In the genomic region with DNA sequence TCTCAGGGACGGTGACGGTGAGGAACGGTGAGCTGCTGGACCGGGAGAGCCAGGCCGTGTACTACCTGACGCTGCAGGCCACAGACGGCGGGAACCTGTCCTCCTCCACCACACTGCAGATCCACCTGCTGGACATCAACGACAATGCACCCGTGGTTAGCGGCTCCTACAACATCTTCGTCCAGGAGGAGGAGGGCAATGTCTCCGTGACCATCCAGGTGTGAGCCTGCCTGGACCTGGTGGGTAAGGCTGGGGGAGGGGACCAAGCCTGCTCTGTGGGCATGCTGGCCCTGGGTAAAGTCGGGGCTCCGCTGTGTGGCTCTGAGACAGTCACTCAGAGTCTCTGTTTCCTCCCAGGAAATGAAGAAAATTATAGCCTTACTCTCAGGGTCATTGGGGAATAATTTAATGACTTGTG, we compare ENCODE assay signal across 8 cellular contexts. TPM values are rescaled to one million over a fixed set of nuclear protein-coding genes. Genes with fewer than 3 reads are reported as not detected.
A peak's percentile ranks its signal among the peaks of the same experiment; 100 is the strongest.
DNase-seq lines count a peak whose midpoint lies in the region; ATAC-seq and TF ChIP-seq lines count a peak whose summit lies in the region.

No MANE protein-coding gene starts in this region.

- TF ChIP-seq POLR2A in breast epithelium (IDR thresholded peaks at IDR 0.05) (no peak), right lobe of liver (IDR thresholded peaks at IDR 0.05) (no peak)

- ATAC-seq in GM19438 (IDR thresholded peaks at IDR 0.05; ENCODE audit: low read depth, unreplicated experiment) (peak; percentile 60), right lobe of liver (peak; percentile 49 to 73 (median 66)), HG03342 (IDR thresholded peaks at IDR 0.05; ENCODE audit: unreplicated experiment) (no peak)

- H3K4me1 ChIP-seq in breast epithelium (no peaks in the 10 kb centered on the region), right lobe of liver (no peaks in the 10 kb centered on the region)

- no CpG with 5 or more reads among the region's 15 CpGs for WGBS in right lobe of liver (ENCODE audit: insufficient coverage, low coverage, low lambda C conversion rate, missing lambda C conversion rate)

- DNase-seq in AG04450 (ENCODE audit: low read depth, low spot score) (no peak), SK-MEL-5 (ENCODE audit: low read depth, low spot score) (peak; percentile 21), breast epithelium (ENCODE audit: low spot score in 2 of 2) (peak; percentile 64 to 84), right lobe of liver (no peak), NCI-H2196 treated with DMSO at 0.1 percent for 48 hours (lab: John Stamatoyannopoulos, UW; ENCODE audit: unreplicated experiment) (no peak), NCI-H1092 (lab: John Stamatoyannopoulos, UW) (no peak)

- TF ChIP-seq CTCF in AG04450 (IDR thresholded peaks at IDR 0.05; ENCODE audit: low read depth, low read length) = peak; percentile 54
- peak; percentile 67 to 79 (median 71) for TF ChIP-seq CTCF in breast epithelium (IDR thresholded peaks at IDR 0.05)
- TF ChIP-seq CTCF in right lobe of liver (IDR thresholded peaks at IDR 0.05) = peak in 2 of 4 donors; percentile 23 to 35

- intact Hi-C loops in breast epithelium (cut with DNase I; ENCODE audit: low total_unique reads) = no loop called here
- intact Hi-C loops in right lobe of liver (cut with DNase I) = no loop called here

- in situ Hi-C loops in SK-MEL-5 (cut with HindIII; ENCODE audit: low pct_unique_long_range_greater_than_20kb, low sequenced_read_pairs) = no loop called here

- CTCF ChIA-PET in AG04450 (lab: Charles Lee) = interaction anchor here (0.9 to 2.6 kb wide), 6 partner anchors 9 to 163 kb away, joined by 3 to 16 read pairs (median 4); no protein-coding TSS in a partner anchor

- H3K4me3 ChIP-seq in AG04450 (ENCODE audit: low read depth, low read length) (no peak overlapping the region), breast epithelium (no peak overlapping the region), right lobe of liver (no peak overlapping the region)

- H3K27me3 ChIP-seq in AG04450 (ENCODE audit: control insufficient read depth, insufficient read depth, low read length) (no peaks in the 10 kb centered on the region), breast epithelium (no peaks in the 10 kb centered on the region), right lobe of liver (no peaks in the 10 kb centered on the region)

- H3K9me3 ChIP-seq in AG04450 (ENCODE audit: control insufficient read depth, insufficient read depth, low read length) (no peaks in the 10 kb centered on the region; the same call in 1 of the 2 replicates), breast epithelium (no peaks in the 10 kb centered on the region), right lobe of liver (no peaks in the 10 kb centered on the region)

- H3K27ac ChIP-seq in AG04450 (ENCODE audit: low read depth, low read length) = no peak overlapping the region
- H3K27ac ChIP-seq in breast epithelium = no peak overlapping the region
- no peak overlapping the region for H3K27ac ChIP-seq in right lobe of liver

- POLR2A ChIA-PET in AG04450 (lab: Yijun Ruan, JAX) = no interaction called here

- H3K36me3 ChIP-seq in breast epithelium (no peaks in the 10 kb centered on the region), right lobe of liver (no peaks in the 10 kb centered on the region)

RNA-seq across cellular contexts. Expression of a gene that starts 29.3 kb away (rescaled TPM):
- polyA plus RNA-seq in AG04450 (2011; rRNA removed) = not detected in 2 replicates
- not detected in 2 replicates for polyA minus RNA-seq in AG04450 (2011; rRNA and poly(A)+ RNA removed)
- total RNA-seq in SK-MEL-5 (2014; rRNA removed; shearing (Covaris generic)) = not detected in 2 replicates
- polyA plus RNA-seq in SK-MEL-5 (2015; cell fraction: cytosol; rRNA removed) = 0.02 TPM in 1 of 2 replicates, not detected in the other
- polyA plus RNA-seq in SK-MEL-5 (2015; cell fraction: nucleus; rRNA removed) = not detected in 2 replicates
- total RNA-seq in breast epithelium = 1 to 10 TPM in 1 of 3 donors, not detected in 2; 2.3 TPM
- 10 to 100 TPM in 4 of 6 experiments, 1 to 10 TPM in 2; 6.8 to 89.2 (median 41.2) TPM for total RNA-seq in right lobe of liver

RNA-seq across cellular contexts. Expression of a gene that starts 31.6 kb away (rescaled TPM):
- 4.0 and 5.1 TPM in 2 replicates for polyA plus RNA-seq in AG04450 (2011; rRNA removed)
- polyA minus RNA-seq in AG04450 (2011; rRNA and poly(A)+ RNA removed) = 4.7 and 4.8 TPM in 2 replicates
- total RNA-seq in SK-MEL-5 (2014; rRNA removed; shearing (Covaris generic)) = 4.1 and 5.0 TPM in 2 replicates
- 7.5 and 9.2 TPM in 2 replicates for polyA plus RNA-seq in SK-MEL-5 (2015; cell fraction: cytosol; rRNA removed)
- polyA plus RNA-seq in SK-MEL-5 (2015; cell fraction: nucleus; rRNA removed) = 2.4 and 6.7 TPM in 2 replicates
- total RNA-seq in breast epithelium (1 to 10 TPM in 1 of 3 donors, under 1 TPM in 2; 0.64 to 1.2 (median 0.98) TPM), right lobe of liver (under 1 TPM; 0.05 to 0.99 (median 0.30) TPM)

RNA-seq across cellular contexts. Expression of a gene that starts 41.2 kb away (rescaled TPM):
- 4.0 and 4.5 TPM in 2 replicates for polyA plus RNA-seq in AG04450 (2011; rRNA removed)
- 4.6 and 5.8 TPM in 2 replicates for polyA minus RNA-seq in AG04450 (2011; rRNA and poly(A)+ RNA removed)
- total RNA-seq in SK-MEL-5 (2014; rRNA removed; shearing (Covaris generic)) = 7.7 and 7.8 TPM in 2 replicates
- 33.0 and 42.7 TPM in 2 replicates for polyA plus RNA-seq in SK-MEL-5 (2015; cell fraction: cytosol; rRNA removed)
- polyA plus RNA-seq in SK-MEL-5 (2015; cell fraction: nucleus; rRNA removed) = 115 and 140 TPM in 2 replicates
- total RNA-seq in breast epithelium (10 to 100 TPM in 2 of 3 donors, 1 to 10 TPM in 1; 6.9 to 17.1 (median 15.4) TPM), right lobe of liver (10 to 100 TPM in 4 of 6 experiments, 1 to 10 TPM in 2; 5.1 to 16.3 (median 12.7) TPM)

RNA-seq across cellular contexts. Expression of a gene that starts 51.9 kb away (rescaled TPM):
- polyA plus RNA-seq in AG04450 (2011; rRNA removed) = 0.17 and 0.20 TPM in 2 replicates
- polyA minus RNA-seq in AG04450 (2011; rRNA and poly(A)+ RNA removed) = 0.18 TPM in 1 of 2 replicates, not detected in the other
- total RNA-seq in SK-MEL-5 (2014; rRNA removed; shearing (Covaris generic)) = 0.11 and 0.26 TPM in 2 replicates
- 1.5 and 1.6 TPM in 2 replicates for polyA plus RNA-seq in SK-MEL-5 (2015; cell fraction: cytosol; rRNA removed)
- 1.1 and 2.7 TPM in 2 replicates for polyA plus RNA-seq in SK-MEL-5 (2015; cell fraction: nucleus; rRNA removed)
- total RNA-seq in breast epithelium (not detected), right lobe of liver (not detected)

RNA-seq across cellular contexts. Expression of a gene that starts 52.1 kb away (rescaled TPM):
- polyA plus RNA-seq in AG04450 (2011; rRNA removed) = not detected in 2 replicates
- not detected in 2 replicates for polyA minus RNA-seq in AG04450 (2011; rRNA and poly(A)+ RNA removed)
- total RNA-seq in SK-MEL-5 (2014; rRNA removed; shearing (Covaris generic)) = not detected in 2 replicates
- not detected in 2 replicates for polyA plus RNA-seq in SK-MEL-5 (2015; cell fraction: cytosol; rRNA removed)
- not detected in 2 replicates for polyA plus RNA-seq in SK-MEL-5 (2015; cell fraction: nucleus; rRNA removed)
- 1 to 10 TPM in 1 of 3 donors, not detected in 2; 1.6 TPM for total RNA-seq in breast epithelium
- total RNA-seq in right lobe of liver = not detected

Comparison
In these comparisons a context has a peak if more than half of its experiments do, and no peak if none do; other contexts are left out.
1. DNase-seq: peak in SK-MEL-5 (single experiment) and breast epithelium (2 of 2); none in AG04450 (single experiment), right lobe of liver (0 of 3), NCI-H2196 treated with DMSO at 0.1 percent for 48 hours (single experiment) and NCI-H1092 (single experiment).